8 cellular contexts compared by ENCODE assay signal in genomic region chr17:56978441-56979090, GRCh38. TPM values are rescaled to one million over a fixed set of nuclear protein-coding genes. Genes with fewer than 3 reads are reported as not detected.
DNase-seq lines count a peak whose midpoint lies in the region; ATAC-seq and TF ChIP-seq lines count a peak whose summit lies in the region.

No MANE protein-coding gene starts in this region.

- peak overlapping the region; percentile 89 for H3K27ac Mint-ChIP-seq in activated B cell treated with CpG ODN at 0.5 μM for 24 hours
- peak overlapping the region; percentile 83 for H3K27ac Mint-ChIP-seq in glutamatergic neuron (ENCODE audit: unreplicated experiment)

- H3K27me3 Mint-ChIP-seq in activated B cell treated with CpG ODN at 0.5 μM for 24 hours (no peaks in the 10 kb centered on the region), glutamatergic neuron (ENCODE audit: unreplicated experiment) (peaks cover 7% of the 10 kb centered on the region)

- CTCF ChIA-PET in activated B cell treated with CpG ODN at 0.5 μM for 24 hours (lab: Charles Lee), result interaction anchor here (1.0 to 1.6 kb wide), 3 partner anchors 30 to 135 kb away, joined by 3 to 6 read pairs (median 4); no protein-coding TSS in a partner anchor

- TF ChIP-seq CTCF in activated B cell treated with CpG ODN at 0.5 μM for 24 hours (IDR thresholded peaks at IDR 0.05), result no peak
- no peak for TF ChIP-seq CTCF in glutamatergic neuron (IDR thresholded peaks at IDR 0.05; ENCODE audit: partially characterized antibody, unreplicated experiment)

- DNase-seq in NCI-H1105 treated with DMSO at 0.1 percent for 48 hours (lab: John Stamatoyannopoulos, UW) (peak; percentile 20), NCI-H1105 (lab: John Stamatoyannopoulos, UW) (no peak), activated B cell treated with CpG ODN at 0.5 μM for 24 hours (no peak), glutamatergic neuron (no peak), putamen (ENCODE audit: low spot score) (peak; percentile 17), posterior cingulate gyrus (no peak)
- DNase-seq in activated CD4-positive, alpha-beta T cell treated with anti-CD3 and anti-CD28 coated beads for 48 hours, result no peak

- peaks cover 27% of the 10 kb centered on the region for H3K36me3 Mint-ChIP-seq in activated B cell treated with CpG ODN at 0.5 μM for 24 hours (ENCODE audit: low read depth)
- H3K36me3 Mint-ChIP-seq in glutamatergic neuron (ENCODE audit: unreplicated experiment), result peaks cover 4% of the 10 kb centered on the region

- POLR2A ChIA-PET in activated B cell treated with CpG ODN at 0.5 μM for 24 hours (lab: Charles Lee), result interaction anchor here (0.6 to 2.1 kb wide), 16 partner anchors 11 to 924 kb away, joined by 3 to 14 read pairs (median 4); partner anchors contain the start of genes AKAP1, C17orf67, COIL and DGKE

- ATAC-seq in HG03442 (IDR thresholded peaks at IDR 0.05; ENCODE audit: unreplicated experiment) (peak; percentile 39), activated B cell treated with CpG ODN at 0.5 μM for 24 hours (ENCODE audit: low read depth) (peak; percentile 29)

- H3K4me1 Mint-ChIP-seq in activated B cell treated with CpG ODN at 0.5 μM for 24 hours, result peaks cover 26% of the 10 kb centered on the region
- peaks cover 14% of the 10 kb centered on the region for H3K4me1 Mint-ChIP-seq in glutamatergic neuron (ENCODE audit: low read depth, unreplicated experiment)

- H3K9me3 Mint-ChIP-seq in activated B cell treated with CpG ODN at 0.5 μM for 24 hours (no peaks in the 10 kb centered on the region), glutamatergic neuron (ENCODE audit: unreplicated experiment) (peaks cover 6% of the 10 kb centered on the region)

- H3K4me3 Mint-ChIP-seq in activated B cell treated with CpG ODN at 0.5 μM for 24 hours (peak overlapping the region; percentile 91), glutamatergic neuron (ENCODE audit: unreplicated experiment) (peak overlapping the region; percentile 83)

- intact Hi-C loops in activated B cell treated with CpG ODN at 0.5 μM for 24 hours (cut with micrococcal nuclease) (loop anchor here (1.0 to 10.0 kb wide), 4 partner anchors 17 to 1026 kb away; partner anchors contain the start of genes AKAP1, COIL, DGKE and SRSF1), posterior cingulate gyrus (cut with DNase I) (loop anchor here (5.0 kb wide), 1 partner anchor 109 kb away; the partner anchor contains the start of gene AKAP1)

RNA-seq across cellular contexts. Expression of gene SCPEP1, which starts 0.6 kb away (rescaled TPM):
- 32.0 and 35.2 TPM in 2 replicates for total RNA-seq in activated B cell treated with CpG ODN at 0.5 μM for 24 hours
- total RNA-seq in glutamatergic neuron (ENCODE audit: unreplicated experiment), result 46.9 TPM

RNA-seq across cellular contexts. Expression of gene COIL, which starts 17.7 kb away (rescaled TPM):
- 21.6 and 21.9 TPM in 2 replicates for total RNA-seq in activated B cell treated with CpG ODN at 0.5 μM for 24 hours
- 9.4 TPM for total RNA-seq in glutamatergic neuron (ENCODE audit: unreplicated experiment)

Comparison
In these comparisons a context has a peak if more than half of its experiments do, and no peak if none do; other contexts are left out.
1. DNase-seq: peak in NCI-H1105 treated with DMSO at 0.1 percent for 48 hours (single experiment) and putamen (single experiment); none in NCI-H1105 (single experiment), activated B cell treated with CpG ODN at 0.5 μM for 24 hours (single experiment), glutamatergic neuron (single experiment), posterior cingulate gyrus (0 of 10) and activated CD4-positive, alpha-beta T cell treated with anti-CD3 and anti-CD28 coated beads for 48 hours (single experiment).